Comparison of ENCODE assay signal across 1 cellular context in the genomic region with DNA sequence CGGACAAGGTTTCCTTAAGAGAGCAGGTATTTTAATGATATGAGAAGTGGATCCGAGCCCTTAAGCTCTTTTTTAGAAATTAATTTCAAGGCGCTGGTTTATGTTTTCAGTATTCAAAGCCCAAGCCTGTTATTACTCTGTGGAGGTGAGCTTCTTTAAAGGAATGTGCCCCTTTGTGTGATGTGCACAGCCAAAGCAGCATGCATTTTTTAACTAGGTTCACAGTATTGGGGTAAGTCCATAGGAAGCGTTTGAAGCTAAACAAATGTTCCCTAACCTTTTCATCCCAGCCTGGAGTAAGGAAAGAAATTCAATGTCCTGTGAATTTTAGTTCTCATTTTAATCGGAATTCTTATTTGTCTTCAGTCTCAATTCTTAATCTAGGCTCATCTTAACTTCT.
TF ChIP-seq lines count a peak whose summit lies in the region.

No MANE protein-coding gene starts in this region.

TF ChIP-seq in WTC11, 78 proteins besides CTCF, POLR2A, EP300 and RAD21 (continued from another document):
- TF ChIP-seq, protein P1, sequence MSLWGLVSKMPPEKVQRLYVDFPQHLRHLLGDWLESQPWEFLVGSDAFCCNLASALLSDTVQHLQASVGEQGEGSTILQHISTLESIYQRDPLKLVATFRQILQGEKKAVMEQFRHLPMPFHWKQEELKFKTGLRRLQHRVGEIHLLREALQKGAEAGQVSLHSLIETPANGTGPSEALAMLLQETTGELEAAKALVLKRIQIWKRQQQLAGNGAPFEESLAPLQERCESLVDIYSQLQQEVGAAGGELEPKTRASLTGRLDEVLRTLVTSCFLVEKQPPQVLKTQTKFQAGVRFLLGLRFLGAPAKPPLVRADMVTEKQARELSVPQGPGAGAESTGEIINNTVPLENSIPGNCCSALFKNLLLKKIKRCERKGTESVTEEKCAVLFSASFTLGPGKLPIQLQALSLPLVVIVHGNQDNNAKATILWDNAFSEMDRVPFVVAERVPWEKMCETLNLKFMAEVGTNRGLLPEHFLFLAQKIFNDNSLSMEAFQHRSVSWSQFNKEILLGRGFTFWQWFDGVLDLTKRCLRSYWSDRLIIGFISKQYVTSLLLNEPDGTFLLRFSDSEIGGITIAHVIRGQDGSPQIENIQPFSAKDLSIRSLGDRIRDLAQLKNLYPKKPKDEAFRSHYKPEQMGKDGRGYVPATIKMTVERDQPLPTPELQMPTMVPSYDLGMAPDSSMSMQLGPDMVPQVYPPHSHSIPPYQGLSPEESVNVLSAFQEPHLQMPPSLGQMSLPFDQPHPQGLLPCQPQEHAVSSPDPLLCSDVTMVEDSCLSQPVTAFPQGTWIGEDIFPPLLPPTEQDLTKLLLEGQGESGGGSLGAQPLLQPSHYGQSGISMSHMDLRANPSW (CRISPR knock-in tag; conservative IDR thresholded peaks at IDR 0.05; ENCODE audit: low read depth) = no peak
- TF ChIP-seq RELA (CRISPR knock-in tag; IDR thresholded peaks at IDR 0.05; ENCODE audit: borderline replicate concordance) = no peak
- no peak for TF ChIP-seq TP53 (CRISPR knock-in tag; IDR thresholded peaks at IDR 0.05)
